Comparison of ENCODE assay signal across 10 cellular contexts in the genomic region with DNA sequence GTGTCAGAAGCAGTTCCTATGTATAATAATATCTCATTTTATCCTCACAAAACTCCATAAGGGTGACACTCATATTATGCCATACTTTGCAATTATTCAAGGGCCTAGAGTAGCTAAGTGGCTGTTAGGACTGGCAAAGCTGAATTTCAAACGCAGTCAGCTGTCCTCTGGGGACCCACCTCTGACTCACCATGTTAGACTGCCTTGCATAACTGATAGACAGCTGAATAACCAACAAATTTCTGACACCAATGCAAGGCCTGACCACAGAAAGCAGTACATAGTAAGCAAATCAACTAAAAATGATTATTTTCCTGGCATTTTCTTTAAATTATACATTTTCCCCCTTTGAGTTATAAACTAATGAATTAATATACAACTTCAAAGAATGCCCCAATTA.
DNase-seq lines count a peak whose midpoint lies in the region; ATAC-seq, FAIRE-seq and TF ChIP-seq lines count a peak whose summit lies in the region.
"Had no signal": no experiment of that assay in that cellular context is flagged by ENCODE, and none has a peak within 500 bp of the region (broad histone marks: within the 10 kb centered on the region; RNA-seq: fewer than 3 reads in every experiment).

No MANE protein-coding gene starts in this region.

- H3K4me1 ChIP-seq in SJSA1 (replicated peaks) = peaks cover 7% of the 10 kb centered on the region
- peaks cover 0 to 3% of the 10 kb centered on the region in 2 donors for H3K4me1 ChIP-seq in kidney (ENCODE audit: control insufficient read depth in 1 of 2, insufficient read depth in 1 of 2, low read depth in 1 of 2, low read length in 2 of 2)

- H3K4me3 Mint-ChIP-seq in glutamatergic neuron (ENCODE audit: unreplicated experiment) = no peak overlapping the region

- TF ChIP-seq CTCF in glutamatergic neuron (IDR thresholded peaks at IDR 0.05; ENCODE audit: partially characterized antibody, unreplicated experiment) (no peak), kidney (IDR thresholded peaks at IDR 0.05; ENCODE audit: borderline replicate concordance, extremely low read depth, insufficient read depth) (no peak)

- no peaks in the 10 kb centered on the region for H3K27me3 ChIP-seq in SJSA1 (replicated peaks)

- H3K9ac ChIP-seq in kidney (ENCODE audit: low read length in 2 of 2) = no peak overlapping the region

- no peaks in the 10 kb centered on the region for H3K4me1 Mint-ChIP-seq in glutamatergic neuron (ENCODE audit: low read depth, unreplicated experiment)

- H3K9me3 ChIP-seq in SJSA1 (replicated peaks) (no peaks in the 10 kb centered on the region), kidney (ENCODE audit: control insufficient read depth in 1 of 2, low read length in 2 of 2) (no peaks in the 10 kb centered on the region)

- H3K27ac ChIP-seq in SJSA1 (peak overlapping the region; percentile 25; the same call in 1 of the 2 replicates), kidney (ENCODE audit: low read depth in 2 of 2, low read length in 2 of 2) (no peak overlapping the region)
- H3K27ac ChIP-seq: C4-2B had no signal

- no peak for FAIRE-seq in kidney (lab: Jason Lieb, UNC)

- no peak overlapping the region for H3K27ac Mint-ChIP-seq in glutamatergic neuron (ENCODE audit: unreplicated experiment)

- peak; percentile 37 for DNase-seq in stimulated activated CD4-positive, alpha-beta T cell treated with anti-CD3 and anti-CD28 coated beads, Interleukin-4, amount 100 ng/mL, for 24 hours
- no peak for DNase-seq in stimulated activated CD4-positive, alpha-beta T cell treated with anti-CD3 and anti-CD28 coated beads, Interleukin-4, amount 100 ng/mL, for 1 hour
- no peak for DNase-seq in SJSA1 (ENCODE audit: low read depth in 1 of 2, low spot score in 2 of 2)
- peak; percentile 54 for DNase-seq in glutamatergic neuron
- no peak for DNase-seq in OCI-M2 (lab: John Stamatoyannopoulos, UW; ENCODE audit: unreplicated experiment)
- DNase-seq in activated CD8-positive, alpha-beta memory T cell treated with anti-CD3 and anti-CD28 coated beads, Interleukin-2, amount 50 U/mL, for 4 hours = no peak
- DNase-seq in kidney = no peak
- DNase-seq: SHP77 had no signal

- H3K4me3 ChIP-seq in SJSA1 (no peak overlapping the region), kidney (ENCODE audit: low read length in 2 of 2) (no peak overlapping the region)

- ATAC-seq in GM21576 (IDR thresholded peaks at IDR 0.05; ENCODE audit: unreplicated experiment) = no peak

- intact Hi-C loops in kidney (cut with DNase I) = no loop called here

- no peaks in the 10 kb centered on the region for H3K27me3 Mint-ChIP-seq in glutamatergic neuron (ENCODE audit: unreplicated experiment)

- H3K36me3 Mint-ChIP-seq in glutamatergic neuron (ENCODE audit: unreplicated experiment) = no peaks in the 10 kb centered on the region

- H3K36me3 ChIP-seq in SJSA1 = no peaks in the 10 kb centered on the region
- no peaks in the 10 kb centered on the region for H3K36me3 ChIP-seq in kidney (ENCODE audit: control insufficient read depth in 1 of 2, insufficient read depth in 2 of 2, low read length in 2 of 2)

- H3K9me3 Mint-ChIP-seq in glutamatergic neuron (ENCODE audit: unreplicated experiment) = no peaks in the 10 kb centered on the region

Comparison
In these comparisons a context has a peak if more than half of its experiments do, and no peak if none do; other contexts are left out.
1. DNase-seq: peak in stimulated activated CD4-positive, alpha-beta T cell treated with anti-CD3 and anti-CD28 coated beads, Interleukin-4, amount 100 ng/mL, for 24 hours (single experiment) and glutamatergic neuron (single experiment); none in stimulated activated CD4-positive, alpha-beta T cell treated with anti-CD3 and anti-CD28 coated beads, Interleukin-4, amount 100 ng/mL, for 1 hour (single experiment), SJSA1 (0 of 2), OCI-M2 (single experiment), activated CD8-positive, alpha-beta memory T cell treated with anti-CD3 and anti-CD28 coated beads, Interleukin-2, amount 50 U/mL, for 4 hours (single experiment) and kidney (single experiment).